20 cellular contexts compared by ENCODE assay signal in the genomic region with DNA sequence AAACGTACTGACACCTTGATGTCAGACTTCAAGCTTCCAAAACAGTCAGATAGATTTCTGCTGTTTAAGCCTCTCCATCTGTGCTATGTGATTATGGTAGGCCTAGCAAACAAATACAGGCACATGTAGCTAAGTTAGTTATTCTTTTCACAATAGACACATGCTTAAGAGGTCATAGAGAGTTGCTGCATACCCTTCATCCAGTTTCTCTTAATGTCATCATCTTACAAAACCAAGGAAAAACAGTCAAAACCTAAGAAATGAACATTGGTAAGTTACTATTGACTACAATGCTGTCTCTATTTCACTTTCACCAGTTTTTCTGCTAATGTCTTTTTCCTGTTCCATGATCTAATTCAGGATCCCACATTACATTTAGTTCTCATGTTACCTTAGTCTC.
DNase-seq lines count a peak whose midpoint lies in the region; ATAC-seq, FAIRE-seq and TF ChIP-seq lines count a peak whose summit lies in the region.
"Had no signal": no experiment of that assay in that cellular context is flagged by ENCODE, and none has a peak within 500 bp of the region (broad histone marks: within the 10 kb centered on the region; RNA-seq: fewer than 3 reads in every experiment).

No MANE protein-coding gene starts in this region.

- no peaks in the 10 kb centered on the region for H3K36me3 Mint-ChIP-seq in stimulated activated effector memory CD8-positive, alpha-beta T cell treated with anti-CD3 and anti-CD28 coated beads, Interleukin-12 subunit alpha, Interleukin-12 subunit beta, amount 100 ng/mL, for 72 hours
- H3K36me3 Mint-ChIP-seq: CD4-positive, CD25-positive, alpha-beta regulatory T cell; CD8-positive, alpha-beta T cell had no signal

- no peaks in the 10 kb centered on the region for H3K9me3 ChIP-seq in A549
- H3K9me3 ChIP-seq: BLaER1 had no signal

- CTCF ChIA-PET in A549 (lab: Yijun Ruan, JAX): no interaction called here

- TF ChIP-seq CTCF in A549 (IDR thresholded peaks at IDR 0.05): no peak
- TF ChIP-seq CTCF in D721Med (IDR thresholded peaks at IDR 0.05; ENCODE audit: insufficient read depth, missing control alignments): no peak
- TF ChIP-seq CTCF in GM13977 (IDR thresholded peaks at IDR 0.05; ENCODE audit: extremely low read depth, insufficient read depth, missing control alignments): no peak

- DNase-seq in A549 (ENCODE audit: low read depth in 1 of 2, low spot score in 1 of 2) (no peak), D721Med (ENCODE audit: insufficient read length, low spot score) (no peak), dedifferentiated amniotic fluid mesenchymal stem cell (ENCODE audit: extremely low spot score) (peak; percentile 50), fibroblast of the conjunctiva (ENCODE audit: low read depth) (peak; percentile 5), GM13977 (ENCODE audit: low spot score) (no peak), SW480 (ENCODE audit: low spot score) (no peak)
- DNase-seq in stimulated activated effector memory CD8-positive, alpha-beta T cell treated with anti-CD3 and anti-CD28 coated beads, Interleukin-12 subunit alpha, Interleukin-12 subunit beta, amount 100 ng/mL, for 72 hours (ENCODE audit: low spot score in 2 of 2): no peak
- DNase-seq: 8988T; CD4-positive, CD25-positive, alpha-beta regulatory T cell; CD8-positive, alpha-beta T cell; DMS53; DMS79 treated with DMSO at 0.1 percent for 48 hours; GF-D8; H9 had no signal

- WGBS in A549 (ENCODE audit: missing lambda C conversion rate): 67% methylated on average over 1 of the region's 1 CpG

- no peak for TF ChIP-seq POLR2A in A549 (IDR thresholded peaks at IDR 0.05; ENCODE audit: low read length)

- no peak overlapping the region for H3K4me3 ChIP-seq in A549
- H3K4me3 ChIP-seq: BLaER1, GM23338 had no signal

- in situ Hi-C loops in GM13977 (cut with MboI; ENCODE audit: low pct_unique_long_range_greater_than_20kb, low sequenced_read_pairs, unreplicated experiment): no loop called here

- H3K4me1 Mint-ChIP-seq in stimulated activated effector memory CD8-positive, alpha-beta T cell treated with anti-CD3 and anti-CD28 coated beads, Interleukin-12 subunit alpha, Interleukin-12 subunit beta, amount 100 ng/mL, for 72 hours: no peaks in the 10 kb centered on the region
- H3K4me1 Mint-ChIP-seq: B cell; CD4-positive, CD25-positive, alpha-beta regulatory T cell had no signal

- no peak for TF ChIP-seq RAD21 in A549 (conservative IDR thresholded peaks at IDR 0.05 in 1 of 2, IDR thresholded peaks at IDR 0.05 in 1 of 2)

- peak; percentile 49 for FAIRE-seq in A549 (lab: Jason Lieb, UNC)
- peak; percentile 66 for FAIRE-seq in D721Med (lab: Jason Lieb, UNC)
- FAIRE-seq: GM12891 had no signal

- no peak overlapping the region for H3K27ac ChIP-seq in A549
- H3K27ac ChIP-seq: BLaER1, C4-2B had no signal

- peaks cover 2% of the 10 kb centered on the region; the same call in 2 of the 3 replicates for H3K4me1 ChIP-seq in A549
- H3K4me1 ChIP-seq: BLaER1 had no signal

- no peak overlapping the region for H3K4me2 ChIP-seq in A549
- H3K4me2 ChIP-seq: BLaER1, GM23338 had no signal

- H3K27ac Mint-ChIP-seq in stimulated activated effector memory CD8-positive, alpha-beta T cell treated with anti-CD3 and anti-CD28 coated beads, Interleukin-12 subunit alpha, Interleukin-12 subunit beta, amount 100 ng/mL, for 72 hours: no peak overlapping the region
- H3K27ac Mint-ChIP-seq: B cell; CD4-positive, CD25-positive, alpha-beta regulatory T cell; CD8-positive, alpha-beta T cell; GM23338; H9 had no signal

- H3K4me3 Mint-ChIP-seq in stimulated activated effector memory CD8-positive, alpha-beta T cell treated with anti-CD3 and anti-CD28 coated beads, Interleukin-12 subunit alpha, Interleukin-12 subunit beta, amount 100 ng/mL, for 72 hours: no peak overlapping the region
- H3K4me3 Mint-ChIP-seq: B cell; CD4-positive, CD25-positive, alpha-beta regulatory T cell; CD8-positive, alpha-beta T cell; GM23338; H9 had no signal

- ATAC-seq in A549: no peak
- no peak for ATAC-seq in stimulated activated effector memory CD8-positive, alpha-beta T cell treated with anti-CD3 and anti-CD28 coated beads, Interleukin-12 subunit alpha, Interleukin-12 subunit beta, amount 100 ng/mL, for 72 hours
- ATAC-seq: CD8-positive, alpha-beta T cell; GM23338; HCT116 had no signal

- POLR2A ChIA-PET in A549 (lab: Yijun Ruan, JAX): no interaction called here

- TF ChIP-seq EP300 in A549 (IDR thresholded peaks at IDR 0.05): no peak

- peaks cover 18% of the 10 kb centered on the region for H3K9me3 Mint-ChIP-seq in stimulated activated effector memory CD8-positive, alpha-beta T cell treated with anti-CD3 and anti-CD28 coated beads, Interleukin-12 subunit alpha, Interleukin-12 subunit beta, amount 100 ng/mL, for 72 hours
- H3K9me3 Mint-ChIP-seq: GM23338, H9 had no signal

TF ChIP-seq in A549, 52 proteins besides CTCF, POLR2A, EP300 and RAD21:
- TF ChIP-seq TFCP2L1 (CRISPR knock-in tag; IDR thresholded peaks at IDR 0.05) (no peak), FOSB (CRISPR knock-in tag; IDR thresholded peaks at IDR 0.05) (no peak), EHF (CRISPR knock-in tag; IDR thresholded peaks at IDR 0.05) (no peak), ZC3H11A (IDR thresholded peaks at IDR 0.05) (no peak), ZSCAN20 (CRISPR knock-in tag; IDR thresholded peaks at IDR 0.05) (no peak), SMC3 (IDR thresholded peaks at IDR 0.05) (no peak), HOXB5 (CRISPR knock-in tag; IDR thresholded peaks at IDR 0.05) (no peak)
- TF ChIP-seq, protein P1, sequence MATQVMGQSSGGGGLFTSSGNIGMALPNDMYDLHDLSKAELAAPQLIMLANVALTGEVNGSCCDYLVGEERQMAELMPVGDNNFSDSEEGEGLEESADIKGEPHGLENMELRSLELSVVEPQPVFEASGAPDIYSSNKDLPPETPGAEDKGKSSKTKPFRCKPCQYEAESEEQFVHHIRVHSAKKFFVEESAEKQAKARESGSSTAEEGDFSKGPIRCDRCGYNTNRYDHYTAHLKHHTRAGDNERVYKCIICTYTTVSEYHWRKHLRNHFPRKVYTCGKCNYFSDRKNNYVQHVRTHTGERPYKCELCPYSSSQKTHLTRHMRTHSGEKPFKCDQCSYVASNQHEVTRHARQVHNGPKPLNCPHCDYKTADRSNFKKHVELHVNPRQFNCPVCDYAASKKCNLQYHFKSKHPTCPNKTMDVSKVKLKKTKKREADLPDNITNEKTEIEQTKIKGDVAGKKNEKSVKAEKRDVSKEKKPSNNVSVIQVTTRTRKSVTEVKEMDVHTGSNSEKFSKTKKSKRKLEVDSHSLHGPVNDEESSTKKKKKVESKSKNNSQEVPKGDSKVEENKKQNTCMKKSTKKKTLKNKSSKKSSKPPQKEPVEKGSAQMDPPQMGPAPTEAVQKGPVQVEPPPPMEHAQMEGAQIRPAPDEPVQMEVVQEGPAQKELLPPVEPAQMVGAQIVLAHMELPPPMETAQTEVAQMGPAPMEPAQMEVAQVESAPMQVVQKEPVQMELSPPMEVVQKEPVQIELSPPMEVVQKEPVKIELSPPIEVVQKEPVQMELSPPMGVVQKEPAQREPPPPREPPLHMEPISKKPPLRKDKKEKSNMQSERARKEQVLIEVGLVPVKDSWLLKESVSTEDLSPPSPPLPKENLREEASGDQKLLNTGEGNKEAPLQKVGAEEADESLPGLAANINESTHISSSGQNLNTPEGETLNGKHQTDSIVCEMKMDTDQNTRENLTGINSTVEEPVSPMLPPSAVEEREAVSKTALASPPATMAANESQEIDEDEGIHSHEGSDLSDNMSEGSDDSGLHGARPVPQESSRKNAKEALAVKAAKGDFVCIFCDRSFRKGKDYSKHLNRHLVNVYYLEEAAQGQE (IDR thresholded peaks at IDR 0.05): no peak
- TF ChIP-seq, protein P2, sequence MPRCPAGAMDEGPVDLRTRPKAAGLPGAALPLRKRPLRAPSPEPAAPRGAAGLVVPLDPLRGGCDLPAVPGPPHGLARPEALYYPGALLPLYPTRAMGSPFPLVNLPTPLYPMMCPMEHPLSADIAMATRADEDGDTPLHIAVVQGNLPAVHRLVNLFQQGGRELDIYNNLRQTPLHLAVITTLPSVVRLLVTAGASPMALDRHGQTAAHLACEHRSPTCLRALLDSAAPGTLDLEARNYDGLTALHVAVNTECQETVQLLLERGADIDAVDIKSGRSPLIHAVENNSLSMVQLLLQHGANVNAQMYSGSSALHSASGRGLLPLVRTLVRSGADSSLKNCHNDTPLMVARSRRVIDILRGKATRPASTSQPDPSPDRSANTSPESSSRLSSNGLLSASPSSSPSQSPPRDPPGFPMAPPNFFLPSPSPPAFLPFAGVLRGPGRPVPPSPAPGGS (IDR thresholded peaks at IDR 0.05): no peak
- TF ChIP-seq, protein P3, sequence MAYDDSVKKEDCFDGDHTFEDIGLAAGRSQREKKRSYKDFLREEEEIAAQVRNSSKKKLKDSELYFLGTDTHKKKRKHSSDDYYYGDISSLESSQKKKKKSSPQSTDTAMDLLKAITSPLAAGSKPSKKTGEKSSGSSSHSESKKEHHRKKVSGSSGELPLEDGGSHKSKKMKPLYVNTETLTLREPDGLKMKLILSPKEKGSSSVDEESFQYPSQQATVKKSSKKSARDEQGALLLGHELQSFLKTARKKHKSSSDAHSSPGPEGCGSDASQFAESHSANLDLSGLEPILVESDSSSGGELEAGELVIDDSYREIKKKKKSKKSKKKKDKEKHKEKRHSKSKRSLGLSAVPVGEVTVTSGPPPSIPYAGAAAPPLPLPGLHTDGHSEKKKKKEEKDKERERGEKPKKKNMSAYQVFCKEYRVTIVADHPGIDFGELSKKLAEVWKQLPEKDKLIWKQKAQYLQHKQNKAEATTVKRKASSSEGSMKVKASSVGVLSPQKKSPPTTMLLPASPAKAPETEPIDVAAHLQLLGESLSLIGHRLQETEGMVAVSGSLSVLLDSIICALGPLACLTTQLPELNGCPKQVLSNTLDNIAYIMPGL (CRISPR knock-in tag; IDR thresholded peaks at IDR 0.05; ENCODE audit: borderline replicate concordance): no peak
TF ChIP-seq in A549: peak in this region for 0.

Comparison
In these comparisons a context has a peak if more than half of its experiments do, and no peak if none do; other contexts are left out.
1. DNase-seq: peak in dedifferentiated amniotic fluid mesenchymal stem cell (single experiment) and fibroblast of the conjunctiva (single experiment); none in A549 (0 of 2), D721Med (single experiment), stimulated activated effector memory CD8-positive, alpha-beta T cell treated with anti-CD3 and anti-CD28 coated beads, Interleukin-12 subunit alpha, Interleukin-12 subunit beta, amount 100 ng/mL, for 72 hours (0 of 2), GM13977 (single experiment) and SW480 (single experiment).